ENCODE assay signal across 1 cellular context in genomic region chr6:121435444-121436069, GRCh38.
TF ChIP-seq lines count a peak whose summit lies in the region.

TSS of gene GJA1 (plus strand) at chr6:121435646. CDS start at chr6:121446848, 11,202 bp downstream.

TF ChIP-seq in HepG2, 621 proteins besides CTCF, POLR2A, EP300 and RAD21:
- TF ChIP-seq ZBTB49 (CRISPR knock-in tag; IDR thresholded peaks at IDR 0.05; ENCODE audit: borderline replicate concordance) (no peak), SP1 (IDR thresholded peaks at IDR 0.05) (no peak), SP1 (CRISPR knock-in tag; IDR thresholded peaks at IDR 0.05) (no peak), ZNF891 (CRISPR knock-in tag; IDR thresholded peaks at IDR 0.05) (no peak), MAFK (conservative IDR thresholded peaks at IDR 0.05 in 1 of 2, IDR thresholded peaks at IDR 0.05 in 1 of 2; ENCODE audit: low read length in 2 of 2) (peak; percentile 47 to 54; a peak in 2 of 4 replicates), HOXA5 (CRISPR knock-in tag; IDR thresholded peaks at IDR 0.05) (no peak), MAFF (IDR thresholded peaks at IDR 0.05; ENCODE audit: low read depth, low read length) (peak; percentile 2)
